6 cellular contexts compared by ENCODE assay signal in genomic region chr17:29623283-29623647, GRCh38. TPM values are rescaled to one million over a fixed set of nuclear protein-coding genes. Genes with fewer than 3 reads are reported as not detected.
A peak's percentile ranks its signal among the peaks of the same experiment; 100 is the strongest.
DNase-seq lines count a peak whose midpoint lies in the region; ATAC-seq, FAIRE-seq and TF ChIP-seq lines count a peak whose summit lies in the region.

No MANE protein-coding gene starts in this region.

- no peak for TF ChIP-seq EP300 in K562 (IDR thresholded peaks at IDR 0.05; ENCODE audit: low read length)

- H3K27me3 ChIP-seq in K562 (ENCODE audit: control insufficient read depth in 2 of 2, insufficient read depth in 2 of 2, low read length in 2 of 2), result no peaks in the 10 kb centered on the region
- peaks cover 0 to 25% (median 5%) of the 10 kb centered on the region in 3 experiments for H3K27me3 ChIP-seq in neuronal stem cell (ENCODE audit: control insufficient read depth in 3 of 3, insufficient read depth in 3 of 3, low read depth in 1 of 3, low read length in 3 of 3)
- H3K27me3 ChIP-seq in thyroid gland, result no peaks in the 10 kb centered on the region

- H3K9me3 ChIP-seq in K562 (replicated peaks; ENCODE audit: control insufficient read depth, insufficient read depth, low read depth, low read length), result no peaks in the 10 kb centered on the region
- peaks cover 0 to 2% of the 10 kb centered on the region in 2 donors for H3K9me3 ChIP-seq in neuronal stem cell (replicated peaks in 1 of 2; ENCODE audit: control insufficient read depth in 2 of 2, insufficient read depth in 1 of 2, low read depth in 1 of 2, low read length in 2 of 2)
- no peaks in the 10 kb centered on the region for H3K9me3 ChIP-seq in thyroid gland

- in situ Hi-C loops in K562 (cut with MboI), result no loop called here

- no peak overlapping the region for H2AK5ac ChIP-seq in neuronal stem cell (ENCODE audit: low read depth, low read length)

- TSS peak; percentile 84 for BruUV-seq in K562 (replicated peaks; lab: Mats Ljungman, UMichigan)

- DNase-seq in HFF-Myc (ENCODE audit: extremely low read depth, low read depth) (no peak), K562 (ENCODE audit: extremely low read depth in 1 of 4, low spot score in 3 of 4) (no peak), neuronal stem cell (ENCODE audit: low spot score) (no peak), NCI-H510A (lab: John Stamatoyannopoulos, UW) (no peak), thyroid gland (no peak), cerebellar nuclear complex (lab: John Stamatoyannopoulos, UW) (no peak)

- peak overlapping the region; percentile 51 for H3K4me3 ChIP-seq in HFF-Myc (replicated peaks; ENCODE audit: low read depth, low read length)
- peak overlapping the region; percentile 63 for H3K4me3 ChIP-seq in K562
- H3K4me3 ChIP-seq in neuronal stem cell (ENCODE audit: low read length in 2 of 2), result peak overlapping the region; percentile 65 to 88
- peak overlapping the region in 1 of 3 donors; percentile 80 for H3K4me3 ChIP-seq in thyroid gland (replicated peaks in 1 of 3)

- intact Hi-C loops in K562 (cut with micrococcal nuclease) (no loop called here), thyroid gland (cut with DNase I) (no loop called here)

- H3K36me3 ChIP-seq in K562 (ENCODE audit: control insufficient read depth, insufficient read depth, low read length) (no peaks in the 10 kb centered on the region), neuronal stem cell (replicated peaks in 1 of 2; ENCODE audit: control insufficient read depth in 2 of 2, insufficient read depth in 2 of 2, low read length in 2 of 2) (no peaks in the 10 kb centered on the region), thyroid gland (no peaks in the 10 kb centered on the region)

- TF ChIP-seq CTCF in HFF-Myc (IDR thresholded peaks at IDR 0.05; ENCODE audit: low read depth, low read length, missing control alignments), result no peak
- no peak for TF ChIP-seq CTCF in K562 (IDR thresholded peaks at IDR 0.05 in 2 of 3, conservative IDR thresholded peaks at IDR 0.05 in 1 of 3; ENCODE audit: insufficient read depth in 2 of 3, low read depth in 1 of 3, low read length in 3 of 3)
- no peak for TF ChIP-seq CTCF in thyroid gland (IDR thresholded peaks at IDR 0.05)

- no peak overlapping the region for H2BK15ac ChIP-seq in neuronal stem cell (ENCODE audit: low read length)

- peak overlapping the region; percentile 91 for H3K18ac ChIP-seq in neuronal stem cell (ENCODE audit: low read length)

- peaks cover 16 to 33% of the 10 kb centered on the region in 2 experiments; a peak in 4 of 5 replicates for H3K4me1 ChIP-seq in K562 (replicated peaks in 1 of 2; ENCODE audit: control insufficient read depth in 2 of 2, insufficient read depth in 2 of 2, low read length in 2 of 2)
- H3K4me1 ChIP-seq in neuronal stem cell (ENCODE audit: control insufficient read depth in 2 of 2, insufficient read depth in 1 of 2, low read depth in 1 of 2, low read length in 2 of 2), result peaks cover 10% of the 10 kb centered on the region in 2 donors
- peaks cover 16 to 75% of the 10 kb centered on the region in 2 donors for H3K4me1 ChIP-seq in thyroid gland

- ATAC-seq in K562, result peak; percentile 10

- H3K23ac ChIP-seq in neuronal stem cell (ENCODE audit: low read depth, low read length, poor library complexity), result no peak overlapping the region

- WGBS in K562 (ENCODE audit: insufficient coverage, low coverage, missing lambda C conversion rate), result 16% methylated on average over 4 of the region's 4 CpGs
- no CpG with 5 or more reads among the region's 4 CpGs for WGBS in neuronal stem cell (ENCODE audit: extremely low coverage in 2 of 2, insufficient read length in 2 of 2, insufficient replicate concordance in 1 of 2), 2 donors
- WGBS in thyroid gland, 2 donors, result 55 to 56% methylated on average over 3 to 4 of the region's 4 CpGs

- H2BK5ac ChIP-seq in neuronal stem cell (ENCODE audit: low read length), result no peak overlapping the region

- H2AFZ ChIP-seq in K562 (ENCODE audit: low read depth, low read length) (peak overlapping the region; percentile 99), neuronal stem cell (ENCODE audit: low read length) (peak overlapping the region; percentile 98)

- no peak overlapping the region for H3K14ac ChIP-seq in neuronal stem cell (ENCODE audit: low read length)

- H3K79me2 ChIP-seq in K562 (ENCODE audit: control insufficient read depth, insufficient read depth, low read length), result no peaks in the 10 kb centered on the region

- H3K9ac ChIP-seq in K562 (ENCODE audit: insufficient read depth in 1 of 2, low read depth in 2 of 2, low read length in 2 of 2), result peak overlapping the region; percentile 66 to 97
- H3K9ac ChIP-seq in neuronal stem cell (ENCODE audit: low read depth, low read length, poor library complexity), result peak overlapping the region; percentile 81

- no peak for TF ChIP-seq POLR2A in K562 (conservative IDR thresholded peaks at IDR 0.05)
- no peak for TF ChIP-seq POLR2A in thyroid gland (IDR thresholded peaks at IDR 0.05)

- H3K4me2 ChIP-seq in K562 (ENCODE audit: insufficient read depth, low read length) (peak overlapping the region; percentile 89), neuronal stem cell (ENCODE audit: insufficient read depth, low read length, poor library complexity, severe bottlenecking) (peak overlapping the region; percentile 98)

- no peaks in the 10 kb centered on the region for H3K79me1 ChIP-seq in neuronal stem cell (ENCODE audit: low read depth, low read length)

- H4K20me1 ChIP-seq in K562 (replicated peaks; ENCODE audit: control insufficient read depth, insufficient read depth, low read length), result no peaks in the 10 kb centered on the region; the same call in 1 of the 2 replicates

- TF ChIP-seq RAD21 in K562 (CRISPR knock-in tag; conservative IDR thresholded peaks at IDR 0.05 in 1 of 2, IDR thresholded peaks at IDR 0.05 in 1 of 2), result no peak

- H2BK12ac ChIP-seq in neuronal stem cell (ENCODE audit: low read length), result no peak overlapping the region

- CTCF ChIA-PET in K562 (lab: Yijun Ruan, JAX; ENCODE audit: low intra/inter-chr PET ratio), result no interaction called here

- POLR2A ChIA-PET in K562 (lab: Yijun Ruan, JAX), result interaction anchor here (0.6 to 1.3 kb wide), 3 partner anchors 12 to 525 kb away, joined by 3 to 4 read pairs (median 3); no protein-coding TSS in a partner anchor

- peak overlapping the region; percentile 12 for H2BK120ac ChIP-seq in neuronal stem cell (ENCODE audit: low read depth, low read length)

- no peak overlapping the region for H4K91ac ChIP-seq in neuronal stem cell (ENCODE audit: low read depth, low read length, poor library complexity)

- H3K9me1 ChIP-seq in K562 (ENCODE audit: control insufficient read depth, insufficient read depth, low read length), result no peaks in the 10 kb centered on the region

- H3K27ac ChIP-seq in K562 (ENCODE audit: extremely low read depth, low read depth, low read length), result peak overlapping the region; percentile 45; the same call in 2 of the 3 replicates
- H3K27ac ChIP-seq in neuronal stem cell (replicated peaks; ENCODE audit: low read length), result no peak overlapping the region
- no peak overlapping the region for H3K27ac ChIP-seq in thyroid gland

- H4K8ac ChIP-seq in neuronal stem cell (ENCODE audit: low read depth, low read length), result no peak overlapping the region

- FAIRE-seq in K562 (lab: Jason Lieb, UNC), result no peak

- H3K4ac ChIP-seq in neuronal stem cell (ENCODE audit: low read length), result no peak overlapping the region

RNA-seq across cellular contexts. Expression of gene CORO6, which starts 0.6 kb away (rescaled TPM):
- total RNA-seq in K562 (2011; cell fraction: chromatin; rRNA removed; ENCODE audit: low replicate concordance), result 15.2 and 53.0 TPM in 2 replicates
- total RNA-seq in K562 (2011; cell fraction: nucleolus; rRNA removed), result 19.7 and 21.4 TPM in 2 replicates
- 13.7 and 15.3 TPM in 2 replicates for total RNA-seq in K562 (2011; cell fraction: nucleoplasm; rRNA removed)
- total RNA-seq in K562 (2014; rRNA removed) (2.8 and 2.9 TPM in 2 replicates), K562 (2014; rRNA removed; fragmentation: Illumina TruSeq; extraction: Trizol) (0.47 and 0.64 TPM in 2 replicates), K562 (2015; rRNA removed; fragmentation: Illumina TruSeq; extraction: Trizol) (1.7 and 2.5 TPM in 2 replicates), K562 (2021) (4.4 TPM in 2 replicates), thyroid gland (100 to 1,000 TPM in 2 of 4 donors, 10 to 100 TPM in 2; 65.3 to 161 (median 99.2) TPM)
- polyA plus RNA-seq in K562 (2011; rRNA removed) (9.8 and 11.9 TPM in 2 replicates), K562 (2014; fragmentation: Illumina TruSeq; extraction: Trizol) (2.4 and 3.1 TPM in 2 replicates), K562 (2014; fragmentation: Nextera tagmentation; extraction: Ambion mirVana) (under 1 TPM; 0.04 to 0.11 TPM), K562 (2014; rRNA removed) (6.6 and 9.1 TPM in 2 replicates)
- polyA plus RNA-seq in K562 (2011; cell fraction: cytosol; rRNA removed), result 4.9 and 9.8 TPM in 2 replicates
- polyA plus RNA-seq in K562 (2011; cell fraction: nucleus; rRNA removed), result 96.7 and 310 TPM in 2 replicates
- 4.9 and 6.6 TPM in 2 replicates for polyA plus RNA-seq in K562 (2012)
- 5.3 and 14.2 TPM in 2 replicates for polyA minus RNA-seq in K562 (2011; rRNA and poly(A)+ RNA removed)
- 2.5 and 5.4 TPM in 2 replicates for polyA minus RNA-seq in K562 (2011; cell fraction: cytosol; rRNA and poly(A)+ RNA removed)
- 15.4 and 24.0 TPM in 2 replicates for polyA minus RNA-seq in K562 (2011; cell fraction: nucleus; rRNA and poly(A)+ RNA removed)
- 5.2 TPM for polyA plus RNA-seq in neuronal stem cell (2013, experiment 1 of 2)
- 5.5 TPM for polyA plus RNA-seq in neuronal stem cell (2013, experiment 2 of 2)

RNA-seq across cellular contexts. Expression of gene ANKRD13B, which starts 30.3 kb away (rescaled TPM):
- total RNA-seq in K562 (2011; cell fraction: chromatin; rRNA removed; ENCODE audit: low replicate concordance), result 17.2 and 53.9 TPM in 2 replicates
- 37.9 and 41.4 TPM in 2 replicates for total RNA-seq in K562 (2011; cell fraction: nucleolus; rRNA removed)
- total RNA-seq in K562 (2011; cell fraction: nucleoplasm; rRNA removed), result 20.8 and 22.1 TPM in 2 replicates
- total RNA-seq in K562 (2014; rRNA removed) (15.8 and 17.1 TPM in 2 replicates), K562 (2014; rRNA removed; fragmentation: Illumina TruSeq; extraction: Trizol) (2.5 and 3.5 TPM in 2 replicates), K562 (2015; rRNA removed; fragmentation: Illumina TruSeq; extraction: Trizol) (4.3 and 5.0 TPM in 2 replicates), K562 (2021) (22.3 and 28.1 TPM in 2 replicates), thyroid gland (1 to 10 TPM; 1.6 to 5.8 (median 3.1) TPM)
- polyA plus RNA-seq in K562 (2011; rRNA removed) (4.6 and 6.5 TPM in 2 replicates), K562 (2014; fragmentation: Illumina TruSeq; extraction: Trizol) (10.3 and 11.7 TPM in 2 replicates), K562 (2014; fragmentation: Nextera tagmentation; extraction: Ambion mirVana) (under 1 TPM; 0.15 to 0.59 TPM), K562 (2014; rRNA removed) (14.2 and 15.6 TPM in 2 replicates)
- polyA plus RNA-seq in K562 (2011; cell fraction: cytosol; rRNA removed), result 3.9 and 14.6 TPM in 2 replicates
- 28.4 and 73.6 TPM in 2 replicates for polyA plus RNA-seq in K562 (2011; cell fraction: nucleus; rRNA removed)
- polyA plus RNA-seq in K562 (2012), result 9.4 and 11.3 TPM in 2 replicates
- 2.5 and 3.7 TPM in 2 replicates for polyA minus RNA-seq in K562 (2011; rRNA and poly(A)+ RNA removed)
- 8.7 and 9.4 TPM in 2 replicates for polyA minus RNA-seq in K562 (2011; cell fraction: cytosol; rRNA and poly(A)+ RNA removed)
- 11.3 and 11.8 TPM in 2 replicates for polyA minus RNA-seq in K562 (2011; cell fraction: nucleus; rRNA and poly(A)+ RNA removed)
- 24.5 TPM for polyA plus RNA-seq in neuronal stem cell (2013, experiment 1 of 2)
- polyA plus RNA-seq in neuronal stem cell (2013, experiment 2 of 2), result 23.7 TPM

RNA-seq across cellular contexts. Expression of gene GIT1, which starts 33.8 kb away (rescaled TPM):
- total RNA-seq in K562 (2011; cell fraction: chromatin; rRNA removed; ENCODE audit: low replicate concordance), result 26.1 and 92.6 TPM in 2 replicates
- total RNA-seq in K562 (2011; cell fraction: nucleolus; rRNA removed), result 53.0 and 61.9 TPM in 2 replicates
- total RNA-seq in K562 (2011; cell fraction: nucleoplasm; rRNA removed), result 24.8 and 33.5 TPM in 2 replicates
- total RNA-seq in K562 (2014; rRNA removed), result 22.6 and 27.5 TPM in 2 replicates
- total RNA-seq in K562 (2014; rRNA removed; fragmentation: Illumina TruSeq; extraction: Trizol), result 7.2 and 11.4 TPM in 2 replicates
- 17.1 and 17.3 TPM in 2 replicates for total RNA-seq in K562 (2015; rRNA removed; fragmentation: Illumina TruSeq; extraction: Trizol)
- total RNA-seq in K562 (2021), result 31.3 and 35.3 TPM in 2 replicates
- polyA plus RNA-seq in K562 (2011; rRNA removed), result 15.9 and 16.5 TPM in 2 replicates
- 12.4 and 42.3 TPM in 2 replicates for polyA plus RNA-seq in K562 (2011; cell fraction: cytosol; rRNA removed)
- 30.8 and 82.9 TPM in 2 replicates for polyA plus RNA-seq in K562 (2011; cell fraction: nucleus; rRNA removed)
- 22.2 and 29.8 TPM in 2 replicates for polyA plus RNA-seq in K562 (2012)
- 29.9 and 31.2 TPM in 2 replicates for polyA plus RNA-seq in K562 (2014; fragmentation: Illumina TruSeq; extraction: Trizol)
- under 1 TPM; 0.35 to 0.38 TPM for polyA plus RNA-seq in K562 (2014; fragmentation: Nextera tagmentation; extraction: Ambion mirVana)
- 21.4 and 21.6 TPM in 2 replicates for polyA plus RNA-seq in K562 (2014; rRNA removed)
- 7.8 and 14.8 TPM in 2 replicates for polyA minus RNA-seq in K562 (2011; rRNA and poly(A)+ RNA removed)
- 22.0 and 24.6 TPM in 2 replicates for polyA minus RNA-seq in K562 (2011; cell fraction: cytosol; rRNA and poly(A)+ RNA removed)
- polyA minus RNA-seq in K562 (2011; cell fraction: nucleus; rRNA and poly(A)+ RNA removed), result 21.4 and 31.9 TPM in 2 replicates
- 63.2 TPM for polyA plus RNA-seq in neuronal stem cell (2013, experiment 1 of 2)
- 65.1 TPM for polyA plus RNA-seq in neuronal stem cell (2013, experiment 2 of 2)
- total RNA-seq in thyroid gland, result 10 to 100 TPM; 35.7 to 71.7 (median 42.4) TPM

RNA-seq across cellular contexts. Expression of gene TP53I13, which starts 54.8 kb away (rescaled TPM):
- total RNA-seq in K562 (2011; cell fraction: chromatin; rRNA removed; ENCODE audit: low replicate concordance), result 13.5 and 50.0 TPM in 2 replicates
- total RNA-seq in K562 (2011; cell fraction: nucleolus; rRNA removed), result 63.0 and 73.5 TPM in 2 replicates
- total RNA-seq in K562 (2011; cell fraction: nucleoplasm; rRNA removed), result 36.1 and 46.0 TPM in 2 replicates
- total RNA-seq in K562 (2014; rRNA removed) (25.2 and 27.6 TPM in 2 replicates), K562 (2014; rRNA removed; fragmentation: Illumina TruSeq; extraction: Trizol) (1.8 and 3.3 TPM in 2 replicates), K562 (2015; rRNA removed; fragmentation: Illumina TruSeq; extraction: Trizol) (13.0 and 13.9 TPM in 2 replicates), K562 (2021) (24.5 and 28.3 TPM in 2 replicates), thyroid gland (10 to 100 TPM; 54.7 to 79.0 (median 57.4) TPM)
- polyA plus RNA-seq in K562 (2011; rRNA removed) (9.1 and 10.3 TPM in 2 replicates), K562 (2014; fragmentation: Illumina TruSeq; extraction: Trizol) (4.7 and 13.5 TPM in 2 replicates), K562 (2014; fragmentation: Nextera tagmentation; extraction: Ambion mirVana) (under 1 TPM; 0.08 to 0.13 TPM), K562 (2014; rRNA removed) (23.8 and 27.2 TPM in 2 replicates)
- polyA plus RNA-seq in K562 (2011; cell fraction: cytosol; rRNA removed), result 9.9 and 48.3 TPM in 2 replicates
- 48.7 and 101 TPM in 2 replicates for polyA plus RNA-seq in K562 (2011; cell fraction: nucleus; rRNA removed)
- 16.9 and 38.4 TPM in 2 replicates for polyA plus RNA-seq in K562 (2012)
- 1.5 and 4.3 TPM in 2 replicates for polyA minus RNA-seq in K562 (2011; rRNA and poly(A)+ RNA removed)
- polyA minus RNA-seq in K562 (2011; cell fraction: cytosol; rRNA and poly(A)+ RNA removed), result 16.0 and 22.0 TPM in 2 replicates
- 17.6 and 17.8 TPM in 2 replicates for polyA minus RNA-seq in K562 (2011; cell fraction: nucleus; rRNA and poly(A)+ RNA removed)
- polyA plus RNA-seq in neuronal stem cell (2013, experiment 1 of 2), result 32.2 TPM
- 30.4 TPM for polyA plus RNA-seq in neuronal stem cell (2013, experiment 2 of 2)

RNA-seq across cellular contexts. Expression of gene ABHD15, which starts 56.4 kb away (rescaled TPM):
- total RNA-seq in K562 (2011; cell fraction: chromatin; rRNA removed; ENCODE audit: low replicate concordance), result 4.0 and 8.2 TPM in 2 replicates
- 6.7 and 7.8 TPM in 2 replicates for total RNA-seq in K562 (2011; cell fraction: nucleolus; rRNA removed)
- 4.4 and 5.1 TPM in 2 replicates for total RNA-seq in K562 (2011; cell fraction: nucleoplasm; rRNA removed)
- total RNA-seq in K562 (2014; rRNA removed) (2.4 and 3.1 TPM in 2 replicates), K562 (2014; rRNA removed; fragmentation: Illumina TruSeq; extraction: Trizol) (2.0 and 2.2 TPM in 2 replicates), K562 (2015; rRNA removed; fragmentation: Illumina TruSeq; extraction: Trizol) (3.8 and 4.2 TPM in 2 replicates), K562 (2021) (4.0 and 4.2 TPM in 2 replicates), thyroid gland (10 to 100 TPM; 11.6 to 19.8 (median 13.0) TPM)
- polyA plus RNA-seq in K562 (2011; rRNA removed) (0.85 and 1.8 TPM in 2 replicates), K562 (2014; fragmentation: Illumina TruSeq; extraction: Trizol) (2.4 and 2.5 TPM in 2 replicates), K562 (2014; fragmentation: Nextera tagmentation; extraction: Ambion mirVana) (under 1 TPM; 0.85 to 0.97 TPM), K562 (2014; rRNA removed) (2.1 and 2.9 TPM in 2 replicates)
- polyA plus RNA-seq in K562 (2011; cell fraction: cytosol; rRNA removed), result 0.83 and 3.0 TPM in 2 replicates
- 1.4 and 2.9 TPM in 2 replicates for polyA plus RNA-seq in K562 (2011; cell fraction: nucleus; rRNA removed)
- polyA plus RNA-seq in K562 (2012), result 3.2 and 5.4 TPM in 2 replicates
- 1.6 and 3.6 TPM in 2 replicates for polyA minus RNA-seq in K562 (2011; rRNA and poly(A)+ RNA removed)
- 1.5 and 2.9 TPM in 2 replicates for polyA minus RNA-seq in K562 (2011; cell fraction: cytosol; rRNA and poly(A)+ RNA removed)
- polyA minus RNA-seq in K562 (2011; cell fraction: nucleus; rRNA and poly(A)+ RNA removed), result 1.7 and 2.8 TPM in 2 replicates
- 2.6 TPM for polyA plus RNA-seq in neuronal stem cell (2013, experiment 1 of 2)
- 2.5 TPM for polyA plus RNA-seq in neuronal stem cell (2013, experiment 2 of 2)
